In genomic region chr18:59388817-59389216, GRCh38 we compare ENCODE assay signal across 18 cellular contexts. TPM values are rescaled to one million over a fixed set of nuclear protein-coding genes. Genes with fewer than 3 reads are reported as not detected.
DNase-seq lines count a peak whose midpoint lies in the region; ATAC-seq and TF ChIP-seq lines count a peak whose summit lies in the region.
"Had no signal": no experiment of that assay in that cellular context is flagged by ENCODE, and none has a peak within 500 bp of the region (broad histone marks: within the 10 kb centered on the region; RNA-seq: fewer than 3 reads in every experiment).

No MANE protein-coding gene starts in this region.

- H3K9me3 Mint-ChIP-seq in glutamatergic neuron (ENCODE audit: unreplicated experiment) = peaks cover 12% of the 10 kb centered on the region
- H3K9me3 Mint-ChIP-seq in natural killer cell = no peaks in the 10 kb centered on the region
- H3K9me3 Mint-ChIP-seq: CD14-positive monocyte; IgD-negative memory B cell; T-helper 1 cell treated with Interleukin-12 subunit alpha and Interleukin-12 subunit beta and Interleukin-4 antibody, amounts not matched to agents 30 μg/mL and 1 μg/mL, for 36 hours had no signal

- H3K4me1 Mint-ChIP-seq in glutamatergic neuron (ENCODE audit: low read depth, unreplicated experiment) = peaks cover 39% of the 10 kb centered on the region
- H3K4me1 Mint-ChIP-seq in natural killer cell = no peaks in the 10 kb centered on the region
- H3K4me1 Mint-ChIP-seq: IgD-negative memory B cell had no signal

- H3K27me3 Mint-ChIP-seq in glutamatergic neuron (ENCODE audit: unreplicated experiment) (peaks cover 9% of the 10 kb centered on the region), natural killer cell (ENCODE audit: low read depth in 2 of 2) (peaks cover 10 to 13% of the 10 kb centered on the region in 2 donors)
- H3K27me3 Mint-ChIP-seq: IgD-negative memory B cell had no signal

- intact Hi-C loops in natural killer cell (cut with micrococcal nuclease) = no loop called here

- H3K36me3 Mint-ChIP-seq in glutamatergic neuron (ENCODE audit: unreplicated experiment) = no peaks in the 10 kb centered on the region
- H3K36me3 Mint-ChIP-seq in natural killer cell = no peaks in the 10 kb centered on the region
- H3K36me3 Mint-ChIP-seq: CD14-positive monocyte, IgD-negative memory B cell had no signal

- H3K27ac Mint-ChIP-seq in glutamatergic neuron (ENCODE audit: unreplicated experiment) (peak overlapping the region; percentile 67), natural killer cell (no peak overlapping the region)
- H3K27ac Mint-ChIP-seq: CD14-positive monocyte; IgD-negative memory B cell; T-helper 1 cell treated with Interleukin-12 subunit alpha and Interleukin-12 subunit beta and Interleukin-4 antibody, amounts not matched to agents 30 μg/mL and 1 μg/mL, for 36 hours had no signal

- TF ChIP-seq CTCF in glutamatergic neuron (IDR thresholded peaks at IDR 0.05; ENCODE audit: partially characterized antibody, unreplicated experiment) (no peak), natural killer cell (IDR thresholded peaks at IDR 0.05) (no peak)

- peak; percentile 25 for DNase-seq in NCI-H82 (lab: John Stamatoyannopoulos, UW)
- DNase-seq in NCI-H82 treated with DMSO at 0.1 percent for 48 hours (lab: John Stamatoyannopoulos, UW; ENCODE audit: unreplicated experiment) = no peak
- DNase-seq in NCI-H2171 (lab: John Stamatoyannopoulos, UW) = peak; percentile 23
- no peak for DNase-seq in glutamatergic neuron
- no peak for DNase-seq in natural killer cell
- DNase-seq in T1000 (lab: John Stamatoyannopoulos, UW) = no peak
- DNase-seq: ACHN, GF-D8, Kasumi-1, MG63, NCI-H1694, NCI-H2107, PC-9, SIG-M5 had no signal

- H3K4me3 Mint-ChIP-seq in glutamatergic neuron (ENCODE audit: unreplicated experiment) (no peak overlapping the region), natural killer cell (no peak overlapping the region)
- H3K4me3 Mint-ChIP-seq: CD14-positive monocyte; IgD-negative memory B cell; T-helper 1 cell treated with Interleukin-12 subunit alpha and Interleukin-12 subunit beta and Interleukin-4 antibody, amounts not matched to agents 30 μg/mL and 1 μg/mL, for 36 hours had no signal

- no peak for ATAC-seq in natural killer cell
- ATAC-seq in HG03025 (IDR thresholded peaks at IDR 0.05; ENCODE audit: low FRiP score, unreplicated experiment) = no peak

RNA-seq across cellular contexts. Expression of gene LMAN1, which starts 29.8 kb away (rescaled TPM):
- total RNA-seq in glutamatergic neuron (ENCODE audit: unreplicated experiment) (52.3 TPM), natural killer cell (10 to 100 TPM; 50.1 to 58.3 (median 57.6) TPM)

Comparison
In these comparisons a context has a peak if more than half of its experiments do, and no peak if none do; other contexts are left out.
1. DNase-seq: peak in NCI-H82 (single experiment) and NCI-H2171 (single experiment); none in NCI-H82 treated with DMSO at 0.1 percent for 48 hours (single experiment), glutamatergic neuron (single experiment), natural killer cell (single experiment) and T1000 (single experiment).